ENCODE assay signal across 30 cellular contexts in genomic region chr14:55309154-55309553, GRCh38.
"Had no signal": no experiment of that assay in that cellular context is flagged by ENCODE, and none has a peak within 500 bp of the region (broad histone marks: within the 10 kb centered on the region; RNA-seq: fewer than 3 reads in every experiment).

No MANE protein-coding gene starts in this region.

- H3K27me3 Mint-ChIP-seq: naive B cell; naive thymus-derived CD8-positive, alpha-beta T cell; natural killer cell treated with Interleukin-12 subunit alpha and Interleukin-12 subunit beta and Interleukin-15 and Interleukin-18, amount 100 ng/mL, for 72 hours; stimulated activated naive B cell treated with anti-CD40 and anti-IgM and Interleukin-4, amounts not matched to agents 10 μg/mL and 1 μg/mL and 100 μg/mL, for 72 hours; stimulated activated naive CD8-positive, alpha-beta T cell treated with anti-CD3 and anti-CD28 coated beads, Interleukin-15, Interleukin-2, amounts not matched to agents 100 ng/mL and 50 ng/mL, for 24 hours; type B pancreatic cell had no signal

- H3K4me1 ChIP-seq: right lobe of liver had no signal

- H3K36me3 ChIP-seq: neutrophil, prostate gland, right lobe of liver, sigmoid colon, thoracic aorta, upper lobe of right lung, uterus had no signal

- H3K4me1 Mint-ChIP-seq: nephron progenitor cell had no signal

- H3K27me3 ChIP-seq: neutrophil, pancreas, right lobe of liver, sigmoid colon, spleen, stomach, tibial artery, transverse colon, upper lobe of right lung, uterus had no signal

- H3K9me3 ChIP-seq: neutrophil, prostate gland, right lobe of liver had no signal

- DNase-seq: naive B cell; naive thymus-derived CD8-positive, alpha-beta T cell; nephron progenitor cell; nucleus accumbens; pancreas; retina; right cardiac atrium; right lobe of liver; sigmoid colon; small intestine; spleen; stimulated activated CD4-positive, alpha-beta T cell treated with anti-CD3 and anti-CD28 coated beads, Interleukin-12 subunit alpha, Interleukin-12 subunit beta, amount 100 ng/mL, for 4 hours; stimulated activated CD4-positive, alpha-beta T cell treated with anti-CD3 and anti-CD28 coated beads, Interleukin-1b, Interleukin-23, amount 100 ng/mL, for 48 hours; stimulated activated CD4-positive, alpha-beta T cell treated with anti-CD3 and anti-CD28 coated beads, Interleukin-2, amount 100 ng/mL, for 48 hours; stimulated activated CD4-positive, alpha-beta T cell treated with anti-CD3 and anti-CD28 coated beads, Interleukin-4, amount 100 ng/mL, for 24 hours; stimulated activated naive B cell treated with anti-CD40 and anti-IgM and Interleukin-4, amounts not matched to agents 10 μg/mL and 1 μg/mL and 100 μg/mL, for 72 hours; stimulated activated naive CD4-positive, alpha-beta T cell treated with Interleukin-2 at 50 U/mL for 16 hours; stomach; tibial artery; transverse colon; upper lobe of right lung; uterus had no signal

- H3K36me3 Mint-ChIP-seq: stimulated activated effector memory CD8-positive, alpha-beta T cell treated with anti-CD3 and anti-CD28 coated beads, Interleukin-12 subunit alpha, Interleukin-12 subunit beta, amount 100 ng/mL, for 72 hours had no signal

- H3K4me3 ChIP-seq: pancreas, prostate gland, right lobe of liver, sigmoid colon, spleen, stomach, thoracic aorta, tibial artery, upper lobe of right lung, uterus had no signal

- H3K27ac ChIP-seq: neutrophil, pancreas, prostate gland, right lobe of liver, sigmoid colon, spleen, upper lobe of right lung had no signal

- H3K27ac Mint-ChIP-seq: naive thymus-derived CD8-positive, alpha-beta T cell; natural killer cell treated with Interleukin-12 subunit alpha and Interleukin-12 subunit beta and Interleukin-15 and Interleukin-18, amount 100 ng/mL, for 72 hours; nephron progenitor cell; stimulated activated effector memory CD8-positive, alpha-beta T cell treated with anti-CD3 and anti-CD28 coated beads, Interleukin-12 subunit alpha, Interleukin-12 subunit beta, amount 100 ng/mL, for 72 hours; stimulated activated naive CD8-positive, alpha-beta T cell treated with anti-CD3 and anti-CD28 coated beads, Interleukin-15, Interleukin-2, amounts not matched to agents 100 ng/mL and 50 ng/mL, for 24 hours; type B pancreatic cell had no signal

- H3K4me3 Mint-ChIP-seq: naive B cell; natural killer cell treated with Interleukin-12 subunit alpha and Interleukin-12 subunit beta and Interleukin-15 and Interleukin-18, amount 100 ng/mL, for 72 hours; nephron progenitor cell; neural crest cell; stimulated activated effector memory CD8-positive, alpha-beta T cell treated with anti-CD3 and anti-CD28 coated beads, Interleukin-12 subunit alpha, Interleukin-12 subunit beta, amount 100 ng/mL, for 72 hours; stimulated activated naive B cell treated with anti-CD40 and anti-IgM and Interleukin-4, amounts not matched to agents 10 μg/mL and 1 μg/mL and 100 μg/mL, for 72 hours; stimulated activated naive CD8-positive, alpha-beta T cell treated with anti-CD3 and anti-CD28 coated beads, Interleukin-15, Interleukin-2, amounts not matched to agents 100 ng/mL and 50 ng/mL, for 24 hours; type B pancreatic cell had no signal
